ENCODE assay signal across 29 cellular contexts in the genomic region with DNA sequence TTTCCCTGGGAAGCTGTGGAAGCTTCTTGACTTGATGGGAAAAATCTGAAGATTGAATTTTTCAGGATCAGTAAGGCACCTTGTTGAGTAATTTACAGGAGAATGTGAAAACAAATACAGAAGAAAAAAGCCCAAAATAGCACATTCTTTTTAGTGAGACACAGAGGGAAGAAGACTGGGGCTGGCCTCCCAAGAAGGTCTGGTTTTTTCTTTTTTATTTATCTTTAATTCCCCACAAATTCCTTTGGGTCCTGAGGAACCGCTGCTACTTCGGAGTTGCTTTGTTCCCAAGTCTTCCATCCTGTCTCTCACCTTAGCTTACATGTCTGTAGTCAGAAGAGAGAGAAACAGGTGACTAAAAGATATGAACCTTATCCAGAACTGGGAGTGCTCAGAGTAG.
"Had no signal": no experiment of that assay in that cellular context is flagged by ENCODE, and none has a peak within 500 bp of the region (broad histone marks: within the 10 kb centered on the region; RNA-seq: fewer than 3 reads in every experiment).

No MANE protein-coding gene starts in this region.

- H3K4me1 Mint-ChIP-seq: natural killer cell; nephron; stimulated activated effector memory CD8-positive, alpha-beta T cell treated with anti-CD3 and anti-CD28 coated beads, Interleukin-12 subunit alpha, Interleukin-12 subunit beta, amount 100 ng/mL, for 72 hours had no signal

- FAIRE-seq: small intestine had no signal

- H3K79me2 ChIP-seq: parathyroid adenoma had no signal

- H3K4me1 ChIP-seq: parathyroid adenoma, psoas muscle, right lobe of liver, sigmoid colon, suprapubic skin, testis, tibial artery, transverse colon, upper lobe of right lung, uterus had no signal

- H3K4me2 ChIP-seq: neural progenitor cell had no signal

- ATAC-seq: natural killer cell; psoas muscle; right cardiac atrium; right lobe of liver; stimulated activated effector memory CD8-positive, alpha-beta T cell treated with anti-CD3 and anti-CD28 coated beads, Interleukin-12 subunit alpha, Interleukin-12 subunit beta, amount 100 ng/mL, for 72 hours; stimulated activated naive CD8-positive, alpha-beta T cell treated with anti-CD3 and anti-CD28 coated beads, Interleukin-15, amount 100 ng/mL, for 72 hours; stimulated activated naive CD8-positive, alpha-beta T cell treated with anti-CD3 and anti-CD28 coated beads, Interleukin-15, Interleukin-2, amounts not matched to agents 100 U/mL and 50 U/mL, for 24 hours; upper lobe of right lung had no signal

- H3K36me3 Mint-ChIP-seq: natural killer cell; neural progenitor cell; stimulated activated effector memory CD8-positive, alpha-beta T cell treated with anti-CD3 and anti-CD28 coated beads, Interleukin-12 subunit alpha, Interleukin-12 subunit beta, amount 100 ng/mL, for 72 hours; type B pancreatic cell had no signal

- H3K36me3 ChIP-seq: neural progenitor cell, ovary, right lobe of liver, sigmoid colon, suprapubic skin, tibial artery, transverse colon, upper lobe of right lung, uterus had no signal

- H3K27ac ChIP-seq: neural progenitor cell, ovary, parathyroid adenoma, psoas muscle, right lobe of liver, sigmoid colon, suprapubic skin, testis, tibial artery, transverse colon, upper lobe of right lung, uterus had no signal

- H3K4me3 Mint-ChIP-seq: natural killer cell; nephron; neural progenitor cell; stimulated activated effector memory CD8-positive, alpha-beta T cell treated with anti-CD3 and anti-CD28 coated beads, Interleukin-12 subunit alpha, Interleukin-12 subunit beta, amount 100 ng/mL, for 72 hours; stimulated activated naive CD8-positive, alpha-beta T cell treated with anti-CD3 and anti-CD28 coated beads, Interleukin-15, amount 100 ng/mL, for 72 hours; type B pancreatic cell had no signal

- H3K9ac ChIP-seq: neural progenitor cell, parathyroid adenoma had no signal

- H3K27ac Mint-ChIP-seq: natural killer cell; nephron; neural progenitor cell; progenitor cell of endocrine pancreas; stimulated activated effector memory CD8-positive, alpha-beta T cell treated with anti-CD3 and anti-CD28 coated beads, Interleukin-12 subunit alpha, Interleukin-12 subunit beta, amount 100 ng/mL, for 72 hours; stimulated activated naive CD8-positive, alpha-beta T cell treated with anti-CD3 and anti-CD28 coated beads, Interleukin-15, amount 100 ng/mL, for 72 hours; type B pancreatic cell had no signal

- H3K9me3 ChIP-seq: ovary, psoas muscle, right lobe of liver, sigmoid colon, suprapubic skin, testis, tibial artery, transverse colon, upper lobe of right lung, uterus had no signal

- H3K9me3 Mint-ChIP-seq: natural killer cell; nephron; neural progenitor cell; stimulated activated effector memory CD8-positive, alpha-beta T cell treated with anti-CD3 and anti-CD28 coated beads, Interleukin-12 subunit alpha, Interleukin-12 subunit beta, amount 100 ng/mL, for 72 hours; stimulated activated naive CD8-positive, alpha-beta T cell treated with anti-CD3 and anti-CD28 coated beads, Interleukin-15, amount 100 ng/mL, for 72 hours; type B pancreatic cell had no signal

- H3K27me3 Mint-ChIP-seq: type B pancreatic cell had no signal

- DNase-seq: natural killer cell; occipital lobe; ovary; posterior cingulate gyrus; psoas muscle; right cardiac atrium; right lobe of liver; sigmoid colon; small intestine; stimulated activated CD4-positive, alpha-beta T cell treated with anti-CD3 and anti-CD28 coated beads, Interleukin-15, amount 100 ng/mL, for 24 hours; stimulated activated CD4-positive, alpha-beta T cell treated with anti-CD3 and anti-CD28 coated beads, Interleukin-2, amount 100 ng/mL, for 24 hours; stimulated activated CD4-positive, alpha-beta T cell treated with anti-CD3 and anti-CD28 coated beads, Interleukin-2, amount 100 ng/mL, for 48 hours; stimulated activated CD4-positive, alpha-beta T cell treated with anti-CD3 and anti-CD28 coated beads, Interleukin-4, amount 100 ng/mL, for 24 hours; stimulated activated naive CD4-positive, alpha-beta T cell; stimulated activated naive CD8-positive, alpha-beta T cell treated with anti-CD3 and anti-CD28 coated beads, Interleukin-15, amount 100 ng/mL, for 72 hours; stimulated activated naive CD8-positive, alpha-beta T cell treated with anti-CD3 and anti-CD28 coated beads, Interleukin-15, Interleukin-2, amounts not matched to agents 100 U/mL and 50 U/mL, for 24 hours; substantia nigra; testis; tibial artery; transverse colon; upper lobe of right lung; uterus had no signal

- H3K27me3 ChIP-seq: neural progenitor cell, ovary, right lobe of liver, sigmoid colon, suprapubic skin, testis, tibial artery, transverse colon, upper lobe of right lung, uterus had no signal

- H3K4me3 ChIP-seq: neural progenitor cell, ovary, psoas muscle, right lobe of liver, sigmoid colon, suprapubic skin, testis, tibial artery, transverse colon, upper lobe of right lung, uterus had no signal

- H2AFZ ChIP-seq: neural progenitor cell, parathyroid adenoma had no signal
